15 cellular contexts compared by ENCODE assay signal in genomic region chr2:65918760-65919187, GRCh38.
DNase-seq lines count a peak whose midpoint lies in the region; ATAC-seq and TF ChIP-seq lines count a peak whose summit lies in the region.
"Had no signal": no experiment of that assay in that cellular context is flagged by ENCODE, and none has a peak within 500 bp of the region (broad histone marks: within the 10 kb centered on the region; RNA-seq: fewer than 3 reads in every experiment).

No MANE protein-coding gene starts in this region.

- H3K9me3 ChIP-seq in BE2C, result no peaks in the 10 kb centered on the region
- H3K9me3 ChIP-seq: right atrium auricular region had no signal

- no peak overlapping the region for H3K4me3 ChIP-seq in BE2C (ENCODE audit: low read depth, low read length)
- H3K4me3 ChIP-seq in H7 (ENCODE audit: insufficient read depth, low read depth, low read length), result no peak overlapping the region
- H3K4me3 ChIP-seq: right atrium auricular region had no signal

- no peaks in the 10 kb centered on the region for H3K4me1 ChIP-seq in BE2C
- H3K4me1 ChIP-seq: right atrium auricular region had no signal

- DNase-seq in BE2C (no peak), H7 (peak; percentile 16), RPMI8226 (peak; percentile 40), left lobe of liver (ENCODE audit: low spot score) (no peak), HCEC 1CT (no peak), NAMALWA (ENCODE audit: low spot score) (no peak), medulla oblongata (ENCODE audit: extremely low spot score) (no peak)
- DNase-seq in activated T-cell treated with anti-CD3 and anti-CD28 coated beads, Interleukin-2, amount 50 U/mL, for 1 hour, result no peak
- DNase-seq: AML-193; amniotic stem cell; foreskin fibroblast; NCI-H1048; stimulated activated CD4-positive, alpha-beta T cell treated with anti-CD3 and anti-CD28 coated beads, Interleukin-1b, Interleukin-23, amount 100 ng/mL, for 48 hours; SW 1271 had no signal

- H3K27me3 ChIP-seq in BE2C, result no peaks in the 10 kb centered on the region
- H3K27me3 ChIP-seq in H7 (ENCODE audit: control insufficient read depth, insufficient read depth, low read length), result no peaks in the 10 kb centered on the region
- H3K27me3 ChIP-seq: right atrium auricular region had no signal

- peak; percentile 70 for ATAC-seq in left lobe of liver

- H3K36me3 ChIP-seq in BE2C, result no peaks in the 10 kb centered on the region
- H3K36me3 ChIP-seq in H7 (replicated peaks; ENCODE audit: control insufficient read depth, insufficient read depth, low read length), result no peaks in the 10 kb centered on the region
- H3K36me3 ChIP-seq: right atrium auricular region had no signal

- TF ChIP-seq CTCF in BE2C (IDR thresholded peaks at IDR 0.05; ENCODE audit: low read depth, low read length), result peak; percentile 15; the same call in 1 of the 2 replicates

Comparison
In these comparisons a context has a peak if more than half of its experiments do, and no peak if none do; other contexts are left out.
1. DNase-seq: peak in H7 (single experiment) and RPMI8226 (single experiment); none in BE2C (single experiment), left lobe of liver (single experiment), HCEC 1CT (single experiment), activated T-cell treated with anti-CD3 and anti-CD28 coated beads, Interleukin-2, amount 50 U/mL, for 1 hour (single experiment), NAMALWA (single experiment) and medulla oblongata (single experiment).